In genomic region chr17:45003877-45004276, GRCh38 we compare ENCODE assay signal across 21 cellular contexts. TPM values are rescaled to one million over a fixed set of nuclear protein-coding genes. Genes with fewer than 3 reads are reported as not detected.
DNase-seq lines count a peak whose midpoint lies in the region; ATAC-seq, FAIRE-seq and TF ChIP-seq lines count a peak whose summit lies in the region.
"Had no signal": no experiment of that assay in that cellular context is flagged by ENCODE, and none has a peak within 500 bp of the region (broad histone marks: within the 10 kb centered on the region; RNA-seq: fewer than 3 reads in every experiment).

No MANE protein-coding gene starts in this region.

- H4K20me1 ChIP-seq in BLaER1 (no peaks in the 10 kb centered on the region), H1 (replicated peaks in 1 of 2; ENCODE audit: control insufficient read depth in 1 of 2, insufficient read depth in 2 of 2, low read length in 2 of 2) (no peaks in the 10 kb centered on the region)

- TF ChIP-seq CTCF in H1 (IDR thresholded peaks at IDR 0.05; ENCODE audit: control extremely low read depth in 1 of 3, insufficient read depth in 1 of 3, low read depth in 1 of 3, low read length in 3 of 3), result no peak

- POLR2A ChIA-PET in H1 (lab: Charles Lee; ENCODE audit: partially characterized antibody), result interaction anchor here (0.8 to 3.0 kb wide), 10 partner anchors 9 to 144 kb away, joined by 3 to 9 read pairs (median 6); partner anchors contain the start of gene HEXIM1

- H4K91ac ChIP-seq in H1 (replicated peaks; ENCODE audit: insufficient read length, low read length), result no peak overlapping the region

- no peak overlapping the region for H2AK5ac ChIP-seq in H1 (ENCODE audit: low read depth, low read length)
- no peak overlapping the region for H2AK5ac ChIP-seq in mesendoderm (ENCODE audit: low read length)

- TF ChIP-seq POLR2A in H1 (IDR thresholded peaks at IDR 0.05; ENCODE audit: control extremely low read depth in 1 of 2, low read depth in 2 of 2, low read length in 2 of 2), result no peak

- H2BK120ac ChIP-seq in H1 (replicated peaks; ENCODE audit: low read depth, low read length) (no peak overlapping the region), mesendoderm (ENCODE audit: low read depth, low read length) (no peak overlapping the region)

- H4K5ac ChIP-seq in H1 (ENCODE audit: insufficient read length, low read depth, low read length) (no peak overlapping the region), mesendoderm (ENCODE audit: low read length) (no peak overlapping the region)

- no peak overlapping the region for H3K4me3 ChIP-seq in BLaER1
- peak overlapping the region; percentile 8; the same call in 1 of the 2 replicates for H3K4me3 ChIP-seq in HUES48 (ENCODE audit: low read depth, low read length)
- H3K4me3 ChIP-seq in H1 (ENCODE audit: extremely low read depth in 1 of 4, insufficient read depth in 2 of 4, low read depth in 3 of 4, low read length in 4 of 4), result no peak overlapping the region
- no peak overlapping the region for H3K4me3 ChIP-seq in mesendoderm (ENCODE audit: low read length)
- H3K4me3 ChIP-seq: MG63 had no signal

- H3K36me3 ChIP-seq in BLaER1 (no peaks in the 10 kb centered on the region), HUES48 (ENCODE audit: control insufficient read depth, insufficient read depth, low read length) (no peaks in the 10 kb centered on the region), H1 (ENCODE audit: control insufficient read depth in 2 of 4, insufficient read depth in 4 of 4, low read length in 3 of 4) (no peaks in the 10 kb centered on the region), mesendoderm (ENCODE audit: control insufficient read depth, insufficient read depth, low read length) (no peaks in the 10 kb centered on the region)
- H3K36me3 ChIP-seq: MG63 had no signal

- H3K79me2 ChIP-seq in H1 (ENCODE audit: control insufficient read depth in 1 of 2, insufficient read depth in 2 of 2, low read length in 2 of 2) (no peaks in the 10 kb centered on the region), mesendoderm (ENCODE audit: control insufficient read depth, insufficient read depth, low read length) (no peaks in the 10 kb centered on the region)

- H3K4me2 ChIP-seq in BLaER1 (peak overlapping the region; percentile 57), H1 (ENCODE audit: insufficient read depth in 1 of 2, low read depth in 2 of 2, low read length in 2 of 2) (peak overlapping the region; percentile 44 to 50; a peak in 2 of 4 replicates), mesendoderm (ENCODE audit: low read length) (no peak overlapping the region)

- no peaks in the 10 kb centered on the region for H3K23me2 ChIP-seq in H1 (ENCODE audit: low read depth, low read length)

- H3K9me3 ChIP-seq in BLaER1, result peaks cover 14% of the 10 kb centered on the region
- H3K9me3 ChIP-seq in HUES48 (ENCODE audit: control insufficient read depth, insufficient read depth, low read length), result no peaks in the 10 kb centered on the region
- H3K9me3 ChIP-seq in H1 (ENCODE audit: insufficient read depth in 2 of 2, low read depth in 1 of 2, low read length in 1 of 2), result peaks cover 0 to 7% of the 10 kb centered on the region in 2 experiments; a peak in 2 of 4 replicates

- H2BK5ac ChIP-seq in H1 (ENCODE audit: low read depth, low read length) (peak overlapping the region; percentile 61; the same call in 1 of the 2 replicates), mesendoderm (ENCODE audit: low read length) (no peak overlapping the region)

- H2BK15ac ChIP-seq in H1 (ENCODE audit: low read length) (no peak overlapping the region), mesendoderm (replicated peaks; ENCODE audit: low read depth) (no peak overlapping the region)

- peak overlapping the region; percentile 2; the same call in 1 of the 2 replicates for H2BK20ac ChIP-seq in H1 (ENCODE audit: low read length)

- ATAC-seq in HG02885 (IDR thresholded peaks at IDR 0.05; ENCODE audit: poor library complexity, unreplicated experiment), result no peak
- no peak for ATAC-seq in activated naive CD4-positive, alpha-beta T cell treated with anti-CD3 and anti-CD28 coated beads, Interleukin-2, amount 50 U/mL, for 72 hours
- ATAC-seq: HCT116, Panc1 had no signal

- H3K27me3 ChIP-seq in BLaER1, result no peaks in the 10 kb centered on the region
- peaks cover 5% of the 10 kb centered on the region; the same call in 1 of the 2 replicates for H3K27me3 ChIP-seq in HUES48 (ENCODE audit: control insufficient read depth, insufficient read depth, low read length)
- peaks cover 0 to 6% (median 2%) of the 10 kb centered on the region in 4 experiments; a peak in 2 of 7 replicates for H3K27me3 ChIP-seq in H1 (replicated peaks in 1 of 4; ENCODE audit: control insufficient read depth in 3 of 4, extremely low read depth in 1 of 4, insufficient read depth in 3 of 4, low read length in 3 of 4)
- H3K27me3 ChIP-seq in mesendoderm (ENCODE audit: insufficient read depth, low read length, poor library complexity), result no peaks in the 10 kb centered on the region
- H3K27me3 ChIP-seq: MG63 had no signal

- peak overlapping the region; percentile 45; the same call in 1 of the 2 replicates for H2BK12ac ChIP-seq in H1 (ENCODE audit: low read depth, low read length)

- H3K14ac ChIP-seq in H1 (ENCODE audit: insufficient read length), result no peak overlapping the region

- peak overlapping the region; percentile 49; the same call in 1 of the 2 replicates for H3K18ac ChIP-seq in H1 (ENCODE audit: extremely low read depth, low read length)
- H3K18ac ChIP-seq in mesendoderm (ENCODE audit: low read length), result peak overlapping the region; percentile 44

- H2AFZ ChIP-seq in H1 (ENCODE audit: low read length), result peak overlapping the region; percentile 5; the same call in 1 of the 2 replicates

- DNase-seq in H1 (ENCODE audit: low read depth in 1 of 2, low spot score in 2 of 2) (no peak), mesendoderm (peak; percentile 71), retina (no peak), cortex of kidney (lab: John Stamatoyannopoulos, UW) (no peak)
- no peak for DNase-seq in activated naive CD4-positive, alpha-beta T cell treated with anti-CD3 and anti-CD28 coated beads, Interleukin-2, amount 50 U/mL, for 72 hours (ENCODE audit: low spot score in 2 of 2)
- DNase-seq: AML-193, GDM1, GOT3, MG63, NCI-H1417, NCI-H187 treated with DMSO at 0.1 percent for 48 hours, NCI-H2227 treated with DMSO at 0.1 percent for 48 hours, NCI-H510A, NCI-H748 treated with DMSO at 0.1 percent for 48 hours had no signal

- H3K36me3 Mint-ChIP-seq in activated naive CD4-positive, alpha-beta T cell treated with anti-CD3 and anti-CD28 coated beads, Interleukin-2, amount 50 U/mL, for 72 hours, result no peaks in the 10 kb centered on the region
- H3K36me3 Mint-ChIP-seq: CD14-positive monocyte had no signal

- H3K9ac ChIP-seq in BLaER1 (no peak overlapping the region), HUES48 (ENCODE audit: low read depth, low read length) (peak overlapping the region; percentile 48; the same call in 1 of the 2 replicates), H1 (replicated peaks in 1 of 4; ENCODE audit: extremely low read depth in 1 of 4, low read depth in 3 of 4, low read length in 3 of 4) (no peak overlapping the region), mesendoderm (ENCODE audit: low read length) (peak overlapping the region; percentile 17)

- no peak for TF ChIP-seq EP300 in H1 (IDR thresholded peaks at IDR 0.05; ENCODE audit: borderline replicate concordance in 1 of 2, low read depth in 2 of 2, low read length in 2 of 2)

- H3K4me1 ChIP-seq in BLaER1 (peaks cover 20% of the 10 kb centered on the region), HUES48 (ENCODE audit: control insufficient read depth, insufficient read depth, low read length) (peaks cover 20% of the 10 kb centered on the region), H1 (replicated peaks in 1 of 4; ENCODE audit: control insufficient read depth in 3 of 4, insufficient read depth in 4 of 4, low read length in 3 of 4) (peaks cover 5 to 21% (median 7%) of the 10 kb centered on the region in 4 experiments), mesendoderm (ENCODE audit: control insufficient read depth, low read depth, low read length) (peaks cover 8% of the 10 kb centered on the region)

- H3K56ac ChIP-seq in H1 (replicated peaks; ENCODE audit: insufficient read length, low read depth, low read length) (no peak overlapping the region), mesendoderm (ENCODE audit: low read length) (peak overlapping the region; percentile 60)

- H3K79me1 ChIP-seq in H1 (ENCODE audit: low read depth, low read length), result no peaks in the 10 kb centered on the region
- no peaks in the 10 kb centered on the region for H3K79me1 ChIP-seq in mesendoderm (ENCODE audit: low read length)

- no peak overlapping the region for H3K27ac Mint-ChIP-seq in activated naive CD4-positive, alpha-beta T cell treated with anti-CD3 and anti-CD28 coated beads, Interleukin-2, amount 50 U/mL, for 72 hours
- H3K27ac Mint-ChIP-seq: CD14-positive monocyte had no signal

- H3K27ac ChIP-seq in BLaER1 (no peak overlapping the region; the same call in 1 of the 2 replicates), HUES48 (ENCODE audit: low read depth, low read length) (peak overlapping the region; percentile 21), H1 (ENCODE audit: low read depth, low read length) (no peak overlapping the region), mesendoderm (ENCODE audit: low read depth, low read length) (no peak overlapping the region)

- no peak overlapping the region for H4K8ac ChIP-seq in H1 (ENCODE audit: extremely low read depth, insufficient read depth, low read length)
- no peak overlapping the region for H4K8ac ChIP-seq in mesendoderm (ENCODE audit: low read depth, low read length)

- 40% methylated on average over 8 of the region's 8 CpGs; no CpG with 5 or more reads in 1 of the 2 experiments for WGBS in H1 (ENCODE audit: extremely low coverage in 1 of 2, insufficient coverage in 1 of 2, insufficient read length in 1 of 2, insufficient replicate concordance in 2 of 2, low coverage in 1 of 2, low lambda C conversion rate in 2 of 2, missing lambda C conversion rate in 1 of 2), 2 experiments
- no CpG with 5 or more reads among the region's 8 CpGs for WGBS in mesendoderm (ENCODE audit: extremely low coverage, insufficient coverage, low lambda C conversion rate)

- TF ChIP-seq RAD21 in H1 (IDR thresholded peaks at IDR 0.05 in 1 of 2, conservative IDR thresholded peaks at IDR 0.05 in 1 of 2; ENCODE audit: low read depth in 2 of 2, low read length in 2 of 2), result no peak

- FAIRE-seq in H1 (lab: Jason Lieb, UNC), result no peak
- FAIRE-seq: GM18507 had no signal

- CTCF ChIA-PET in H1 (lab: Charles Lee; ENCODE audit: partially characterized antibody), result interaction anchor here (0.7 to 16.0 kb wide), 10 partner anchors 9 to 83 kb away, joined by 3 to 102 read pairs (median 9); no protein-coding TSS in a partner anchor

- no peak overlapping the region for H3K4ac ChIP-seq in H1 (replicated peaks; ENCODE audit: insufficient read length, low read depth, low read length)
- H3K4ac ChIP-seq in mesendoderm (ENCODE audit: low read depth, low read length), result no peak overlapping the region

- no peaks in the 10 kb centered on the region for H3K9me3 Mint-ChIP-seq in activated naive CD4-positive, alpha-beta T cell treated with anti-CD3 and anti-CD28 coated beads, Interleukin-2, amount 50 U/mL, for 72 hours

- H3K23ac ChIP-seq in H1 (ENCODE audit: insufficient read length) (no peak overlapping the region), mesendoderm (ENCODE audit: low read length) (no peak overlapping the region)

RNA-seq across cellular contexts. Expression of gene C1QL1, which starts 35.8 kb away (rescaled TPM):
- 7.5 and 7.6 TPM in 2 replicates for total RNA-seq in H1 (2021; fragmentation: NEBNext Ultra II Directional; extraction: Animal tissue kit (Norgen Biotek cat#: 25700))
- 10.5 and 16.5 TPM in 2 replicates for polyA plus RNA-seq in H1 (2011; rRNA removed)
- 8.9 TPM for polyA plus RNA-seq in H1 (2011; cell fraction: cytosol; rRNA removed)
- polyA plus RNA-seq in H1 (2011; cell fraction: nucleus; rRNA removed), result 7.5 TPM
- 2.9 to 8.4 TPM (median 5.8 TPM) in 4 replicates for polyA plus RNA-seq in H1 (2012, experiment 1 of 2)
- 4.5 TPM for polyA plus RNA-seq in H1 (2012, experiment 2 of 2)
- 14.0 TPM for polyA plus RNA-seq in H1 (2013, experiment 1 of 2)
- 16.0 TPM for polyA plus RNA-seq in H1 (2013, experiment 2 of 2)
- 0.61 and 1.1 TPM in 2 replicates for polyA minus RNA-seq in H1 (2011; rRNA and poly(A)+ RNA removed)
- 2.3 TPM for polyA minus RNA-seq in H1 (2011; cell fraction: cytosol; rRNA and poly(A)+ RNA removed)
- 2.5 TPM for polyA minus RNA-seq in H1 (2011; cell fraction: nucleus; rRNA and poly(A)+ RNA removed)
- polyA plus RNA-seq in mesendoderm (2013, experiment 1 of 2), result 3.5 TPM
- polyA plus RNA-seq in mesendoderm (2013, experiment 2 of 2), result 3.5 TPM
- under 1 TPM in 1 of 2 donors, not detected in 1; 0.18 TPM for total RNA-seq in activated naive CD4-positive, alpha-beta T cell treated with anti-CD3 and anti-CD28 coated beads, Interleukin-2, amount 50 U/mL, for 72 hours
- polyA plus RNA-seq: CD14-positive monocyte had no signal

RNA-seq across cellular contexts. Expression of gene DCAKD, which starts 47.6 kb away (rescaled TPM):
- total RNA-seq in H1 (2021; fragmentation: NEBNext Ultra II Directional; extraction: Animal tissue kit (Norgen Biotek cat#: 25700)), result 33.7 and 35.6 TPM in 2 replicates
- 52.9 and 61.8 TPM in 2 replicates for polyA plus RNA-seq in H1 (2011; rRNA removed)
- 38.7 TPM for polyA plus RNA-seq in H1 (2011; cell fraction: cytosol; rRNA removed)
- polyA plus RNA-seq in H1 (2011; cell fraction: nucleus; rRNA removed), result 50.3 TPM
- 35.6 to 46.5 TPM (median 40.8 TPM) in 4 replicates for polyA plus RNA-seq in H1 (2012, experiment 1 of 2)
- polyA plus RNA-seq in H1 (2012, experiment 2 of 2), result 33.9 TPM
- polyA plus RNA-seq in H1 (2013, experiment 1 of 2), result 25.6 TPM
- 23.7 TPM for polyA plus RNA-seq in H1 (2013, experiment 2 of 2)
- polyA minus RNA-seq in H1 (2011; rRNA and poly(A)+ RNA removed), result 38.0 and 42.8 TPM in 2 replicates
- 40.1 TPM for polyA minus RNA-seq in H1 (2011; cell fraction: cytosol; rRNA and poly(A)+ RNA removed)
- polyA minus RNA-seq in H1 (2011; cell fraction: nucleus; rRNA and poly(A)+ RNA removed), result 25.0 TPM
- polyA plus RNA-seq in mesendoderm (2013, experiment 1 of 2), result 21.9 TPM
- polyA plus RNA-seq in mesendoderm (2013, experiment 2 of 2), result 22.4 TPM
- 10 to 100 TPM; 38.9 to 93.4 TPM for total RNA-seq in activated naive CD4-positive, alpha-beta T cell treated with anti-CD3 and anti-CD28 coated beads, Interleukin-2, amount 50 U/mL, for 72 hours

RNA-seq across cellular contexts. Expression of gene KIF18B, which starts 56.3 kb away (rescaled TPM):
- 58.1 and 59.4 TPM in 2 replicates for total RNA-seq in H1 (2021; fragmentation: NEBNext Ultra II Directional; extraction: Animal tissue kit (Norgen Biotek cat#: 25700))
- polyA plus RNA-seq in H1 (2011; rRNA removed), result 39.0 and 51.1 TPM in 2 replicates
- polyA plus RNA-seq in H1 (2011; cell fraction: cytosol; rRNA removed), result 35.6 TPM
- 109 TPM for polyA plus RNA-seq in H1 (2011; cell fraction: nucleus; rRNA removed)
- 31.0 to 37.4 TPM (median 33.7 TPM) in 4 replicates for polyA plus RNA-seq in H1 (2012, experiment 1 of 2)
- 20.8 TPM for polyA plus RNA-seq in H1 (2012, experiment 2 of 2)
- 26.2 TPM for polyA plus RNA-seq in H1 (2013, experiment 1 of 2)
- 24.0 TPM for polyA plus RNA-seq in H1 (2013, experiment 2 of 2)
- 31.5 and 40.2 TPM in 2 replicates for polyA minus RNA-seq in H1 (2011; rRNA and poly(A)+ RNA removed)
- polyA minus RNA-seq in H1 (2011; cell fraction: cytosol; rRNA and poly(A)+ RNA removed), result 30.2 TPM
- polyA minus RNA-seq in H1 (2011; cell fraction: nucleus; rRNA and poly(A)+ RNA removed), result 55.8 TPM
- 23.3 TPM for polyA plus RNA-seq in mesendoderm (2013, experiment 1 of 2)
- 23.0 TPM for polyA plus RNA-seq in mesendoderm (2013, experiment 2 of 2)
- 10 to 100 TPM; 49.8 to 90.8 TPM for total RNA-seq in activated naive CD4-positive, alpha-beta T cell treated with anti-CD3 and anti-CD28 coated beads, Interleukin-2, amount 50 U/mL, for 72 hours
- polyA plus RNA-seq: CD14-positive monocyte had no signal

RNA-seq across cellular contexts. Expression of gene NMT1, which starts 57.2 kb away (rescaled TPM):
- 149 and 152 TPM in 2 replicates for total RNA-seq in H1 (2021; fragmentation: NEBNext Ultra II Directional; extraction: Animal tissue kit (Norgen Biotek cat#: 25700))
- 35.5 and 42.9 TPM in 2 replicates for polyA plus RNA-seq in H1 (2011; rRNA removed)
- polyA plus RNA-seq in H1 (2011; cell fraction: cytosol; rRNA removed), result 40.4 TPM
- polyA plus RNA-seq in H1 (2011; cell fraction: nucleus; rRNA removed), result 57.8 TPM
- polyA plus RNA-seq in H1 (2012, experiment 1 of 2), result 85.4 to 115 TPM (median 89.7 TPM) in 4 replicates
- polyA plus RNA-seq in H1 (2012, experiment 2 of 2), result 47.2 TPM
- 116 TPM for polyA plus RNA-seq in H1 (2013, experiment 1 of 2)
- 99.8 TPM for polyA plus RNA-seq in H1 (2013, experiment 2 of 2)
- polyA minus RNA-seq in H1 (2011; rRNA and poly(A)+ RNA removed), result 59.6 and 71.5 TPM in 2 replicates
- 418 TPM for polyA minus RNA-seq in H1 (2011; cell fraction: cytosol; rRNA and poly(A)+ RNA removed)
- polyA minus RNA-seq in H1 (2011; cell fraction: nucleus; rRNA and poly(A)+ RNA removed), result 41.7 TPM
- 126 TPM for polyA plus RNA-seq in mesendoderm (2013, experiment 1 of 2)
- polyA plus RNA-seq in mesendoderm (2013, experiment 2 of 2), result 128 TPM
- total RNA-seq in activated naive CD4-positive, alpha-beta T cell treated with anti-CD3 and anti-CD28 coated beads, Interleukin-2, amount 50 U/mL, for 72 hours, result 100 to 1,000 TPM; 130 to 270 TPM

Comparison
In these comparisons a context has a peak if more than half of its experiments do, and no peak if none do; other contexts are left out.
1. H3K9ac ChIP-seq: peak in HUES48 (single experiment) and mesendoderm (single experiment); none in BLaER1 (single experiment) and H1 (0 of 4).